In genomic region chr19:16197188-16197621, GRCh38 we compare ENCODE assay signal across 1 cellular context.
TF ChIP-seq lines count a peak whose summit lies in the region.

No MANE protein-coding gene starts in this region.

TF ChIP-seq in K562, 482 proteins besides CTCF, POLR2A, EP300 and RAD21 (continued from another document):
- TF ChIP-seq ARID3B (CRISPR knock-in tag; IDR thresholded peaks at IDR 0.05; ENCODE audit: borderline replicate concordance) = no peak
- no peak for TF ChIP-seq GABPA (tag; conservative IDR thresholded peaks at IDR 0.05; ENCODE audit: low read depth)
